In the genomic region with DNA sequence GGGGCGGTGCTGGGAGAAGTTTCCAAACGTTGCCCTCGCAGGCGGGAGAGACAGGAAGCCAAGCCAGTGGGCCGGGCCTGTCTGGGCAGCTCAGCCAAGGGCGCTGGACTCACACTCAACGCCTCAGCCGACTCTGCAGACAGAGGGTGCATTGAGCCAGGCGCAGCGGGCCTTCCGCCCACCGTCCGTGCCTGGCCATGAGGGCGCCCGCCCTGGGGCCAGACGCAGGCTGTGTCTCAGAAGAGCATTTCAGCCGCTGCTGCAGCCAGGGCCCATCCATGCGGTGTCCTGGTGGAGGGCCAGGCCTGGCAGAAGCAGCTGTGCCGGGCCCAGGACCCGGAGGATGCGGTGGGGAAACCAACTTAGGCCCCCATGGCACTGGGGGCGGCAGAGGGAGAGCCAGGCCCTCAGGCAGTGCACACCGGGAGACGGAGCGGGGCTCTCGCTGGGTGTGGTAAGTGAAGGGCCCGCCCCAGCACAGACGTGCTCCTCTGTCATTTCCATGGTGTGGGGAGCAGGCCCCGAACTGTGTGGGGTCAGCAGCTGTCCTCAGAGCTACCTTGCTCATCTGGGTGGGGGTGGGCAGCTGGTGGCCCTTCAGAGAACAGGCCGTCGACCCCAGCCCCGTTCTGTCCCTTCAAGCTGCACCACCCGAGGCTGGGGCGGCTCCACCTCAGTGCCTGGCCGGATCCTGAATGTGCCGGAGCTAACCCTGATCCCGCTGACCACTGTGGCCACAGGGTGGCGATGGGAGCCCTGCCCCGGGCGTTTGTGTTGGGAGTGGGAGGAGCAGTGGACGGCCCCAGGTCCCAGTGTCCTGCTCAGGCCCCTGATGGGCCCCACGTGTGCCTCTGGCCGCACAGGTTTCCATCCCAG, we compare ENCODE assay signal across 9 cellular contexts. TPM values are rescaled to one million over a fixed set of nuclear protein-coding genes. Genes with fewer than 3 reads are reported as not detected.
A peak's percentile ranks its signal among the peaks of the same experiment; 100 is the strongest.
DNase-seq lines count a peak whose midpoint lies in the region; ATAC-seq and TF ChIP-seq lines count a peak whose summit lies in the region.
"Had no signal": no experiment of that assay in that cellular context is flagged by ENCODE, and none has a peak within 500 bp of the region (broad histone marks: within the 10 kb centered on the region; RNA-seq: fewer than 3 reads in every experiment).

No MANE protein-coding gene starts in this region.

- TF ChIP-seq EP300 in Ishikawa (IDR thresholded peaks at IDR 0.05; ENCODE audit: borderline replicate concordance), result no peak

- peak; percentile 55; the same call in 1 of the 2 replicates for TF ChIP-seq RAD21 in Ishikawa (IDR thresholded peaks at IDR 0.05; ENCODE audit: low read depth)

- H3K27me3 ChIP-seq in colonic mucosa, result no peaks in the 10 kb centered on the region
- no peaks in the 10 kb centered on the region for H3K27me3 ChIP-seq in tibial artery

- H3K9ac ChIP-seq in colonic mucosa (ENCODE audit: low read depth in 2 of 2, low read length in 2 of 2), result peak overlapping the region in 1 of 2 donors; percentile 19

- peak; percentile 60 for ATAC-seq in left colon
- no peak for ATAC-seq in GM18505 (IDR thresholded peaks at IDR 0.05; ENCODE audit: unreplicated experiment)
- ATAC-seq in GM19452 (IDR thresholded peaks at IDR 0.05; ENCODE audit: unreplicated experiment), result no peak

- H3K27ac ChIP-seq in colonic mucosa (peak overlapping the region; percentile 17), tibial artery (peak overlapping the region; percentile 59 to 77)

- no peaks in the 10 kb centered on the region for H3K4me1 ChIP-seq in colonic mucosa
- peaks cover 0 to 41% (median 31%) of the 10 kb centered on the region in 4 donors for H3K4me1 ChIP-seq in tibial artery

- TF ChIP-seq CTCF in colonic mucosa (IDR thresholded peaks at IDR 0.05) (peak; percentile 36), tibial artery (IDR thresholded peaks at IDR 0.05) (peak; percentile 46 to 57)

- H3K36me3 ChIP-seq in colonic mucosa (no peaks in the 10 kb centered on the region), tibial artery (peaks cover 0 to 23% (median 11%) of the 10 kb centered on the region in 3 donors)

- H3K9me3 ChIP-seq in colonic mucosa, result no peaks in the 10 kb centered on the region
- H3K9me3 ChIP-seq in tibial artery, result no peaks in the 10 kb centered on the region

- intact Hi-C loops in colonic mucosa (cut with DNase I) (loop anchor here (10.0 kb wide), 1 partner anchor 59 kb away; the partner anchor contains the start of gene SNAPC4), left colon (cut with DNase I, micrococcal nuclease) (no loop called here), tibial artery (cut with DNase I; ENCODE audit: low total_unique reads) (no loop called here)

- no peak for TF ChIP-seq POLR2A in GM18505 (IDR thresholded peaks at IDR 0.05; ENCODE audit: borderline replicate concordance, extremely low read depth, insufficient read depth, insufficient read length)

- DNase-seq in colonic mucosa, result peak; percentile 61
- peak in 1 of 2 donors; percentile 62 for DNase-seq in left colon
- peak; percentile 72 to 89 for DNase-seq in tibial artery
- DNase-seq in NCI-H2171 treated with DMSO at 0.1 percent for 48 hours (lab: John Stamatoyannopoulos, UW), result no peak
- DNase-seq in cortex of kidney (lab: John Stamatoyannopoulos, UW), result no peak
- DNase-seq: T1000 had no signal

- H3K4me3 ChIP-seq in colonic mucosa, result no peak overlapping the region
- H3K4me3 ChIP-seq in tibial artery, result peak overlapping the region; percentile 39 to 45

TF ChIP-seq in Ishikawa, 13 proteins besides CTCF, POLR2A, EP300 and RAD21:
- TF ChIP-seq CREB1 (IDR thresholded peaks at IDR 0.05; ENCODE audit: low read depth), result no peak
- no peak for TF ChIP-seq TCF12 (IDR thresholded peaks at IDR 0.05; ENCODE audit: low read depth)
- TF ChIP-seq, protein P1, sequence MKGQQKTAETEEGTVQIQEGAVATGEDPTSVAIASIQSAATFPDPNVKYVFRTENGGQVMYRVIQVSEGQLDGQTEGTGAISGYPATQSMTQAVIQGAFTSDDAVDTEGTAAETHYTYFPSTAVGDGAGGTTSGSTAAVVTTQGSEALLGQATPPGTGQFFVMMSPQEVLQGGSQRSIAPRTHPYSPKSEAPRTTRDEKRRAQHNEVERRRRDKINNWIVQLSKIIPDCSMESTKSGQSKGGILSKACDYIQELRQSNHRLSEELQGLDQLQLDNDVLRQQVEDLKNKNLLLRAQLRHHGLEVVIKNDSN (IDR thresholded peaks at IDR 0.05), result no peak
- no peak for TF ChIP-seq YY1 (IDR thresholded peaks at IDR 0.05; ENCODE audit: low read depth)
- no peak for TF ChIP-seq NFIC (IDR thresholded peaks at IDR 0.05)
- TF ChIP-seq MAX (IDR thresholded peaks at IDR 0.05), result no peak
- TF ChIP-seq TEAD4 (IDR thresholded peaks at IDR 0.05), result no peak
- no peak; the same call in 1 of the 2 replicates for TF ChIP-seq ZBTB7A (IDR thresholded peaks at IDR 0.05; ENCODE audit: low read depth)

RNA-seq across cellular contexts. Expression of gene DNLZ, which starts 18.0 kb away (rescaled TPM):
- 10 to 100 TPM; 10.0 to 10.8 TPM for total RNA-seq in colonic mucosa
- 10 to 100 TPM in 1 of 2 donors, 1 to 10 TPM in 1; 10.0 to 10.6 TPM for total RNA-seq in left colon

RNA-seq across cellular contexts. Expression of gene GPSM1, which starts 18.2 kb away (rescaled TPM):
- 1 to 10 TPM; 2.3 to 3.4 TPM for total RNA-seq in colonic mucosa
- total RNA-seq in left colon, result 1 to 10 TPM; 2.0 to 3.1 TPM

RNA-seq across cellular contexts. Expression of gene CARD9, which starts 27.9 kb away (rescaled TPM):
- total RNA-seq in colonic mucosa, result 1 to 10 TPM; 1.2 to 1.7 TPM
- 1 to 10 TPM in 1 of 2 donors, under 1 TPM in 1; 0.52 to 1.9 TPM for total RNA-seq in left colon

RNA-seq across cellular contexts. Expression of gene CCDC187, which starts 41.6 kb away (rescaled TPM):
- total RNA-seq in colonic mucosa, result under 1 TPM; 0.30 to 0.48 TPM
- under 1 TPM; 0.52 to 0.67 TPM for total RNA-seq in left colon

RNA-seq across cellular contexts. Expression of gene SNAPC4, which starts 54.5 kb away (rescaled TPM):
- 1 to 10 TPM; 6.0 to 9.7 TPM for total RNA-seq in colonic mucosa
- total RNA-seq in left colon, result 1 to 10 TPM; 6.7 to 8.1 TPM

Comparison
In these comparisons a context has a peak if more than half of its experiments do, and no peak if none do; other contexts are left out.
1. DNase-seq: peak in colonic mucosa (single experiment) and tibial artery (2 of 2); none in NCI-H2171 treated with DMSO at 0.1 percent for 48 hours (single experiment) and cortex of kidney (single experiment).